ENCODE assay signal across 8 cellular contexts in genomic region chr12:112380663-112381420, GRCh38. TPM values are rescaled to one million over a fixed set of nuclear protein-coding genes. Genes with fewer than 3 reads are reported as not detected.
DNase-seq lines count a peak whose midpoint lies in the region; ATAC-seq, FAIRE-seq and TF ChIP-seq lines count a peak whose summit lies in the region.

No MANE protein-coding gene starts in this region.

- no peaks in the 10 kb centered on the region for H4K20me1 ChIP-seq in keratinocyte (ENCODE audit: control insufficient read depth, extremely low read depth, insufficient read depth, low read length)

- intact Hi-C loops in CD8-positive, alpha-beta T cell (cut with DNase I, micrococcal nuclease), result loop anchor here (5.0 to 10.0 kb wide), 5 partner anchors 116 to 1586 kb away; partner anchors contain the start of genes TRAFD1 (in 2 of the 2) and RBM19 (in 1 of the 2)

- no peak for DNase-seq in CD8-positive, alpha-beta T cell
- peak; percentile 42 for DNase-seq in HuH-7.5 (ENCODE audit: low spot score)
- no peak for DNase-seq in astrocyte of the spinal cord (ENCODE audit: low read depth, low spot score)
- DNase-seq in keratinocyte (ENCODE audit: low read depth, low spot score), result no peak
- no peak for DNase-seq in stimulated activated naive B cell treated with anti-CD40 and anti-IgM and Interleukin-4, amounts not matched to agents 10 μg/mL and 1 μg/mL and 100 μg/mL, for 72 hours
- no peak for DNase-seq in AG08395 (ENCODE audit: low spot score)

- no peaks in the 10 kb centered on the region for H3K9me3 Mint-ChIP-seq in CD8-positive, alpha-beta T cell
- no peaks in the 10 kb centered on the region for H3K9me3 Mint-ChIP-seq in stimulated activated naive B cell treated with anti-CD40 and anti-IgM and Interleukin-4, amounts not matched to agents 10 μg/mL and 1 μg/mL and 100 μg/mL, for 72 hours

- in situ Hi-C loops in astrocyte of the spinal cord (cut with HindIII; ENCODE audit: low sequenced_read_pairs), result no loop called here

- H3K4me1 ChIP-seq in CD8-positive, alpha-beta T cell (ENCODE audit: insufficient read depth, low read length), result peaks cover 13% of the 10 kb centered on the region
- peaks cover 7% of the 10 kb centered on the region for H3K4me1 ChIP-seq in keratinocyte (ENCODE audit: control insufficient read depth, extremely low read depth, insufficient read depth, low read length)

- H3K27me3 Mint-ChIP-seq in CD8-positive, alpha-beta T cell (ENCODE audit: low read depth), result no peaks in the 10 kb centered on the region
- H3K27me3 Mint-ChIP-seq in stimulated activated naive B cell treated with anti-CD40 and anti-IgM and Interleukin-4, amounts not matched to agents 10 μg/mL and 1 μg/mL and 100 μg/mL, for 72 hours, result no peaks in the 10 kb centered on the region

- no peak for TF ChIP-seq CTCF in CD8-positive, alpha-beta T cell (IDR thresholded peaks at IDR 0.05)
- no peak for TF ChIP-seq CTCF in astrocyte of the spinal cord (IDR thresholded peaks at IDR 0.05; ENCODE audit: low read depth, low read length)
- no peak for TF ChIP-seq CTCF in keratinocyte (optimal IDR thresholded peaks at IDR 0.05 in 1 of 3, IDR thresholded peaks at IDR 0.05 in 1 of 3, conservative IDR thresholded peaks at IDR 0.05 in 1 of 3; ENCODE audit: extremely low read depth in 1 of 3, insufficient read depth in 2 of 3, low read length in 3 of 3)

- H2AFZ ChIP-seq in keratinocyte (ENCODE audit: control insufficient read depth, low read length), result peak overlapping the region; percentile 46

- H3K36me3 Mint-ChIP-seq in CD8-positive, alpha-beta T cell, result peaks cover 8% of the 10 kb centered on the region
- peaks cover 0 to 10% of the 10 kb centered on the region in 2 donors for H3K36me3 Mint-ChIP-seq in stimulated activated naive B cell treated with anti-CD40 and anti-IgM and Interleukin-4, amounts not matched to agents 10 μg/mL and 1 μg/mL and 100 μg/mL, for 72 hours

- CTCF ChIA-PET in CD8-positive, alpha-beta T cell (lab: Charles Lee), result interaction anchor here (0.8 kb wide), 1 partner anchor 137 kb away, joined by 3 read pairs; no protein-coding TSS in a partner anchor

- peak overlapping the region; percentile 83 for H3K4me3 ChIP-seq in CD8-positive, alpha-beta T cell (ENCODE audit: low read depth, low read length)
- H3K4me3 ChIP-seq in astrocyte of the spinal cord (ENCODE audit: low read depth, low read length) (peak overlapping the region; percentile 69), keratinocyte (ENCODE audit: control insufficient read depth in 2 of 3, extremely low read depth in 1 of 3, insufficient read depth in 2 of 3, low read depth in 1 of 3, low read length in 3 of 3) (peak overlapping the region; percentile 48 to 72 (median 69))

- peak overlapping the region; percentile 77 for H3K9ac ChIP-seq in keratinocyte (ENCODE audit: control insufficient read depth, extremely low read depth, insufficient read depth, low read length)

- peak overlapping the region; percentile 88 for H3K27ac Mint-ChIP-seq in CD8-positive, alpha-beta T cell
- H3K27ac Mint-ChIP-seq in stimulated activated naive B cell treated with anti-CD40 and anti-IgM and Interleukin-4, amounts not matched to agents 10 μg/mL and 1 μg/mL and 100 μg/mL, for 72 hours, result peak overlapping the region; percentile 97

- dilution Hi-C loops in keratinocyte (cut with MboI; ENCODE audit: extremely low pct_ligation_motif_present, low sequenced_read_pairs), result no loop called here

- H3K4me3 Mint-ChIP-seq in CD8-positive, alpha-beta T cell, result peak overlapping the region; percentile 95
- H3K4me3 Mint-ChIP-seq in stimulated activated naive B cell treated with anti-CD40 and anti-IgM and Interleukin-4, amounts not matched to agents 10 μg/mL and 1 μg/mL and 100 μg/mL, for 72 hours, result peak overlapping the region; percentile 86 to 98

- no peaks in the 10 kb centered on the region for H3K27me3 ChIP-seq in CD8-positive, alpha-beta T cell (ENCODE audit: insufficient read depth, low read length)
- H3K27me3 ChIP-seq in keratinocyte (ENCODE audit: control insufficient read depth, extremely low read depth, insufficient read depth, low read length), result no peaks in the 10 kb centered on the region

- no peaks in the 10 kb centered on the region for H3K9me3 ChIP-seq in CD8-positive, alpha-beta T cell (ENCODE audit: low read length)
- no peaks in the 10 kb centered on the region for H3K9me3 ChIP-seq in keratinocyte (ENCODE audit: control insufficient read depth, low read depth, low read length)

- peak overlapping the region; percentile 96 for H3K4me2 ChIP-seq in keratinocyte (ENCODE audit: control insufficient read depth, extremely low read depth, insufficient read depth, low read depth, low read length)

- H3K9me1 ChIP-seq in keratinocyte (ENCODE audit: control insufficient read depth, extremely low read depth, insufficient read depth, low read length), result peaks cover 3% of the 10 kb centered on the region

- FAIRE-seq in keratinocyte (lab: Jason Lieb, UNC), result no peak

- no peak overlapping the region for H3K27ac ChIP-seq in CD8-positive, alpha-beta T cell (ENCODE audit: low read depth, low read length)
- no peak overlapping the region for H3K27ac ChIP-seq in keratinocyte (ENCODE audit: control insufficient read depth, insufficient read depth, low read length)

- no peaks in the 10 kb centered on the region for H3K36me3 ChIP-seq in CD8-positive, alpha-beta T cell (ENCODE audit: insufficient read depth, low read length)
- H3K36me3 ChIP-seq in keratinocyte (ENCODE audit: control insufficient read depth in 2 of 2, extremely low read depth in 1 of 2, insufficient read depth in 2 of 2, low read length in 2 of 2), result no peaks in the 10 kb centered on the region

- H3K79me2 ChIP-seq in keratinocyte (ENCODE audit: control insufficient read depth, insufficient read depth, low read length), result peaks cover 43% of the 10 kb centered on the region

- POLR2A ChIA-PET in CD8-positive, alpha-beta T cell (lab: Charles Lee), result no interaction called here

- ATAC-seq in CD8-positive, alpha-beta T cell, result no peak
- no peak for ATAC-seq in stimulated activated naive B cell treated with anti-CD40 and anti-IgM and Interleukin-4, amounts not matched to agents 10 μg/mL and 1 μg/mL and 100 μg/mL, for 72 hours (replicated peaks)
- ATAC-seq in HG03342 (IDR thresholded peaks at IDR 0.05; ENCODE audit: unreplicated experiment) (no peak), HG03571 (IDR thresholded peaks at IDR 0.05; ENCODE audit: unreplicated experiment) (no peak)

- H3K4me1 Mint-ChIP-seq in CD8-positive, alpha-beta T cell (ENCODE audit: low read depth), result peaks cover 27% of the 10 kb centered on the region
- peaks cover 16 to 27% of the 10 kb centered on the region in 2 donors for H3K4me1 Mint-ChIP-seq in stimulated activated naive B cell treated with anti-CD40 and anti-IgM and Interleukin-4, amounts not matched to agents 10 μg/mL and 1 μg/mL and 100 μg/mL, for 72 hours

RNA-seq across cellular contexts. Expression of gene HECTD4, which starts 1.4 kb away (rescaled TPM):
- 10 to 100 TPM; 31.8 to 39.6 TPM for total RNA-seq in CD8-positive, alpha-beta T cell
- 5.2 to 7.5 TPM (median 7.3 TPM) in 3 replicates for polyA plus RNA-seq in keratinocyte
- polyA plus RNA-seq in keratinocyte (2011; ENCODE audit: low read depth), result 12.9 TPM
- 4.5 and 5.9 TPM in 2 replicates for polyA plus RNA-seq in keratinocyte (2011; cell fraction: cytosol; rRNA removed)
- polyA plus RNA-seq in keratinocyte (2011; cell fraction: nucleus; rRNA removed), result 38.7 and 45.8 TPM in 2 replicates
- polyA plus RNA-seq in keratinocyte (2012; ENCODE audit: low replicate concordance), result 11.0 and 17.3 TPM in 2 replicates
- 20.4 to 38.1 TPM (median 32.3 TPM) in 3 replicates for polyA minus RNA-seq in keratinocyte
- 5.4 TPM for polyA minus RNA-seq in keratinocyte (2011; cell fraction: cytosol; rRNA and poly(A)+ RNA removed)
- polyA minus RNA-seq in keratinocyte (2011; cell fraction: nucleus; rRNA and poly(A)+ RNA removed), result 48.7 and 93.1 TPM in 2 replicates

RNA-seq across cellular contexts. Expression of gene RPL6, which starts 28.6 kb away (rescaled TPM):
- 1,000 to 10,000 TPM; 1,700 to 1,770 TPM for total RNA-seq in CD8-positive, alpha-beta T cell
- polyA plus RNA-seq in keratinocyte, result 1,620 to 2,338 TPM (median 2,192 TPM) in 3 replicates
- polyA plus RNA-seq in keratinocyte (2011; ENCODE audit: low read depth), result 507 TPM
- 2,328 and 2,725 TPM in 2 replicates for polyA plus RNA-seq in keratinocyte (2011; cell fraction: cytosol; rRNA removed)
- 579 and 714 TPM in 2 replicates for polyA plus RNA-seq in keratinocyte (2011; cell fraction: nucleus; rRNA removed)
- polyA plus RNA-seq in keratinocyte (2012; ENCODE audit: low replicate concordance), result 1,889 and 2,325 TPM in 2 replicates
- 272 to 530 TPM (median 458 TPM) in 3 replicates for polyA minus RNA-seq in keratinocyte
- 531 TPM for polyA minus RNA-seq in keratinocyte (2011; cell fraction: cytosol; rRNA and poly(A)+ RNA removed)
- 120 and 161 TPM in 2 replicates for polyA minus RNA-seq in keratinocyte (2011; cell fraction: nucleus; rRNA and poly(A)+ RNA removed)

RNA-seq across cellular contexts. Expression of gene PTPN11, which starts 37.9 kb away (rescaled TPM):
- total RNA-seq in CD8-positive, alpha-beta T cell, result 10 to 100 TPM; 56.0 to 57.9 TPM
- 56.0 to 95.3 TPM (median 82.6 TPM) in 3 replicates for polyA plus RNA-seq in keratinocyte
- polyA plus RNA-seq in keratinocyte (2011; ENCODE audit: low read depth), result 109 TPM
- 63.8 and 95.7 TPM in 2 replicates for polyA plus RNA-seq in keratinocyte (2011; cell fraction: cytosol; rRNA removed)
- polyA plus RNA-seq in keratinocyte (2011; cell fraction: nucleus; rRNA removed), result 50.7 and 67.6 TPM in 2 replicates
- polyA plus RNA-seq in keratinocyte (2012; ENCODE audit: low replicate concordance), result 40.8 and 79.8 TPM in 2 replicates
- polyA minus RNA-seq in keratinocyte, result 41.5 to 129 TPM (median 76.0 TPM) in 3 replicates
- polyA minus RNA-seq in keratinocyte (2011; cell fraction: cytosol; rRNA and poly(A)+ RNA removed), result 92.7 TPM
- polyA minus RNA-seq in keratinocyte (2011; cell fraction: nucleus; rRNA and poly(A)+ RNA removed), result 38.1 and 83.2 TPM in 2 replicates
